Comparison of ENCODE assay signal across 11 cellular contexts in the genomic region with DNA sequence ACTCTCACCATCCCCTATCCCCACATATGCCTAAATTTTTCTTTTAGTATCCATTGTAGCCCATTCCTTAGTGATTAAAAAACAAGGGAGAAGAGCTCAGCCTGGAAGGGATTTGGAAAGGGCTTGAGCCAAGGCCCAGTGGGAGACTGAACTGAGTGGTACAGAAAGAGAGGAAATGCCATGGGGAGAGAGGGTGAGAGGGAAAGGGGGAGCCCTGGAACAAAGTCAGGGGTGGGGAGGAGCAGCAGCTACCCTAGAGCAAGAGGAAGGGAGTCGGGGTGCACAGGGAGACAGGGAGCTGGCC. TPM values are rescaled to one million over a fixed set of nuclear protein-coding genes. Genes with fewer than 3 reads are reported as not detected.
A peak's percentile ranks its signal among the peaks of the same experiment; 100 is the strongest.
DNase-seq lines count a peak whose midpoint lies in the region; ATAC-seq and TF ChIP-seq lines count a peak whose summit lies in the region.
"Had no signal": no experiment of that assay in that cellular context is flagged by ENCODE, and none has a peak within 500 bp of the region (broad histone marks: within the 10 kb centered on the region; RNA-seq: fewer than 3 reads in every experiment).

No MANE protein-coding gene starts in this region.

- peaks cover 50% of the 10 kb centered on the region for H3K4me1 Mint-ChIP-seq in activated CD4-positive, alpha-beta T cell treated with anti-CD3 and anti-CD28 coated beads, Interleukin-2, amount 10 ng/mL, durations not matched to agents 24 days and 14 days
- H3K4me1 Mint-ChIP-seq in activated CD4-positive, alpha-beta T cell treated with anti-CD3 and anti-CD28 coated beads for 36 hours, result peaks cover 44% of the 10 kb centered on the region
- peaks cover 65% of the 10 kb centered on the region for H3K4me1 Mint-ChIP-seq in memory B cell

- H3K4me3 Mint-ChIP-seq in activated CD4-positive, alpha-beta T cell treated with anti-CD3 and anti-CD28 coated beads, Interleukin-2, amount 10 ng/mL, durations not matched to agents 24 days and 14 days, result peak overlapping the region; percentile 69
- H3K4me3 Mint-ChIP-seq in activated CD4-positive, alpha-beta T cell treated with anti-CD3 and anti-CD28 coated beads for 36 hours, result no peak overlapping the region
- peak overlapping the region; percentile 53 for H3K4me3 Mint-ChIP-seq in memory B cell

- peak overlapping the region; percentile 88 to 94 (median 93) for H3K27ac ChIP-seq in body of pancreas
- H3K27ac ChIP-seq in tibial nerve, result peak overlapping the region; percentile 96 to 99 (median 98)

- H3K36me3 ChIP-seq in body of pancreas (replicated peaks in 1 of 2; ENCODE audit: insufficient read depth in 1 of 2, low read depth in 2 of 2) (no peaks in the 10 kb centered on the region), tibial nerve (peaks cover 0 to 30% (median 0%) of the 10 kb centered on the region in 3 donors)

- DNase-seq in activated CD4-positive, alpha-beta T cell treated with anti-CD3 and anti-CD28 coated beads, Interleukin-2, amount 10 ng/mL, durations not matched to agents 24 days and 14 days, result no peak
- no peak for DNase-seq in activated CD4-positive, alpha-beta T cell treated with anti-CD3 and anti-CD28 coated beads for 36 hours
- DNase-seq in body of pancreas (no peak), memory B cell (ENCODE audit: low spot score in 2 of 2) (no peak), tibial nerve (ENCODE audit: low spot score in 2 of 2) (no peak), putamen (ENCODE audit: low spot score) (no peak)
- DNase-seq: COR-L47, cortex of kidney had no signal

- POLR2A ChIA-PET in activated CD4-positive, alpha-beta T cell treated with anti-CD3 and anti-CD28 coated beads for 36 hours (lab: Charles Lee), result interaction anchor here (0.9 to 1.4 kb wide), 2 partner anchors 14 to 19 kb away, joined by 4 to 5 read pairs; a partner anchor contains a TSS

- TF ChIP-seq POLR2A in body of pancreas (IDR thresholded peaks at IDR 0.05) (no peak), tibial nerve (IDR thresholded peaks at IDR 0.05) (no peak)

- H3K4me1 ChIP-seq in body of pancreas (peaks cover 44% of the 10 kb centered on the region), tibial nerve (peaks cover 3 to 50% (median 36%) of the 10 kb centered on the region in 4 donors)

- no peak for ATAC-seq in activated CD4-positive, alpha-beta T cell treated with anti-CD3 and anti-CD28 coated beads for 36 hours
- no peak for ATAC-seq in body of pancreas
- no peak for ATAC-seq in memory B cell (ENCODE audit: low read depth)
- ATAC-seq in GM21825 (IDR thresholded peaks at IDR 0.05; ENCODE audit: unreplicated experiment), result no peak
- no peak for ATAC-seq in GM18858 (IDR thresholded peaks at IDR 0.05; ENCODE audit: unreplicated experiment)

- H3K27me3 ChIP-seq in body of pancreas (no peaks in the 10 kb centered on the region), tibial nerve (no peaks in the 10 kb centered on the region)

- no peak for TF ChIP-seq EP300 in tibial nerve (IDR thresholded peaks at IDR 0.05)

- no peaks in the 10 kb centered on the region for H3K27me3 Mint-ChIP-seq in activated CD4-positive, alpha-beta T cell treated with anti-CD3 and anti-CD28 coated beads, Interleukin-2, amount 10 ng/mL, durations not matched to agents 24 days and 14 days
- H3K27me3 Mint-ChIP-seq in activated CD4-positive, alpha-beta T cell treated with anti-CD3 and anti-CD28 coated beads for 36 hours, result no peaks in the 10 kb centered on the region
- no peaks in the 10 kb centered on the region for H3K27me3 Mint-ChIP-seq in memory B cell

- intact Hi-C loops in activated CD4-positive, alpha-beta T cell treated with anti-CD3 and anti-CD28 coated beads, Interleukin-2, amount 10 ng/mL, durations not matched to agents 24 days and 14 days (cut with micrococcal nuclease), result loop anchor here (2.0 kb wide), 1 partner anchor 184 kb away; a partner anchor contains a TSS
- intact Hi-C loops in activated CD4-positive, alpha-beta T cell treated with anti-CD3 and anti-CD28 coated beads for 36 hours (cut with DNase I, micrococcal nuclease), result loop anchor here in 1 of 2 experiments (2.0 kb wide), 2 partner anchors 20 to 40 kb away; a partner anchor contains a TSS
- intact Hi-C loops in body of pancreas (cut with DNase I), result no loop called here

- WGBS in body of pancreas, 2 donors, result 33 to 50% methylated on average over 1 of the region's 1 CpG
- WGBS in tibial nerve, 2 donors, result 0 to 13% methylated on average over 1 of the region's 1 CpG

- H3K4me3 ChIP-seq in body of pancreas, result no peak overlapping the region
- H3K4me3 ChIP-seq in tibial nerve, result peak overlapping the region in 1 of 4 donors; percentile 96

- no peaks in the 10 kb centered on the region for H3K9me3 Mint-ChIP-seq in activated CD4-positive, alpha-beta T cell treated with anti-CD3 and anti-CD28 coated beads, Interleukin-2, amount 10 ng/mL, durations not matched to agents 24 days and 14 days
- H3K9me3 Mint-ChIP-seq in activated CD4-positive, alpha-beta T cell treated with anti-CD3 and anti-CD28 coated beads for 36 hours (ENCODE audit: low read depth), result no peaks in the 10 kb centered on the region
- H3K9me3 Mint-ChIP-seq in memory B cell, result no peaks in the 10 kb centered on the region

- H3K27ac Mint-ChIP-seq in activated CD4-positive, alpha-beta T cell treated with anti-CD3 and anti-CD28 coated beads, Interleukin-2, amount 10 ng/mL, durations not matched to agents 24 days and 14 days, result peak overlapping the region; percentile 59
- H3K27ac Mint-ChIP-seq in activated CD4-positive, alpha-beta T cell treated with anti-CD3 and anti-CD28 coated beads for 36 hours, result no peak overlapping the region
- H3K27ac Mint-ChIP-seq in memory B cell, result peak overlapping the region; percentile 9

- no peaks in the 10 kb centered on the region for H3K9me3 ChIP-seq in body of pancreas
- H3K9me3 ChIP-seq in tibial nerve, result no peaks in the 10 kb centered on the region

- no peak for TF ChIP-seq CTCF in body of pancreas (IDR thresholded peaks at IDR 0.05)
- no peak for TF ChIP-seq CTCF in tibial nerve (IDR thresholded peaks at IDR 0.05)

- CTCF ChIA-PET in activated CD4-positive, alpha-beta T cell treated with anti-CD3 and anti-CD28 coated beads for 36 hours (lab: Charles Lee), result interaction anchor here (0.6 to 7.4 kb wide), 23 partner anchors 9 to 1739 kb away, joined by 3 to 59 read pairs (median 3); a partner anchor contains a TSS

- H3K36me3 Mint-ChIP-seq in activated CD4-positive, alpha-beta T cell treated with anti-CD3 and anti-CD28 coated beads, Interleukin-2, amount 10 ng/mL, durations not matched to agents 24 days and 14 days (ENCODE audit: low read depth), result peaks cover 39% of the 10 kb centered on the region
- H3K36me3 Mint-ChIP-seq in activated CD4-positive, alpha-beta T cell treated with anti-CD3 and anti-CD28 coated beads for 36 hours (ENCODE audit: low read depth), result peaks cover 26% of the 10 kb centered on the region
- H3K36me3 Mint-ChIP-seq in memory B cell, result no peaks in the 10 kb centered on the region

RNA-seq across cellular contexts. Expression of a gene that starts 2.6 kb away (rescaled TPM):
- total RNA-seq in activated CD4-positive, alpha-beta T cell treated with anti-CD3 and anti-CD28 coated beads, Interleukin-2, amount 10 ng/mL, durations not matched to agents 24 days and 14 days, result 61.6 and 66.8 TPM in 2 replicates
- total RNA-seq in activated CD4-positive, alpha-beta T cell treated with anti-CD3 and anti-CD28 coated beads for 36 hours, result 10 to 100 TPM; 32.2 to 32.4 TPM
- total RNA-seq in body of pancreas (10 to 100 TPM; 36.1 to 86.7 TPM), tibial nerve (100 to 1,000 TPM in 3 of 4 donors, 10 to 100 TPM in 1; 92.2 to 260 (median 123) TPM)

RNA-seq across cellular contexts. Expression of a gene that starts 10.8 kb away (rescaled TPM):
- total RNA-seq in activated CD4-positive, alpha-beta T cell treated with anti-CD3 and anti-CD28 coated beads, Interleukin-2, amount 10 ng/mL, durations not matched to agents 24 days and 14 days, result 202 and 206 TPM in 2 replicates
- 100 to 1,000 TPM; 301 to 317 TPM for total RNA-seq in activated CD4-positive, alpha-beta T cell treated with anti-CD3 and anti-CD28 coated beads for 36 hours
- 10 to 100 TPM in 1 of 2 donors, 1 to 10 TPM in 1; 4.4 to 11.9 TPM for total RNA-seq in body of pancreas
- 10 to 100 TPM; 14.0 to 25.8 (median 15.9) TPM for total RNA-seq in tibial nerve

RNA-seq across cellular contexts. Expression of a gene that starts 18.4 kb away (rescaled TPM):
- not detected in 2 replicates for total RNA-seq in activated CD4-positive, alpha-beta T cell treated with anti-CD3 and anti-CD28 coated beads, Interleukin-2, amount 10 ng/mL, durations not matched to agents 24 days and 14 days
- not detected for total RNA-seq in activated CD4-positive, alpha-beta T cell treated with anti-CD3 and anti-CD28 coated beads for 36 hours
- total RNA-seq in body of pancreas (not detected), tibial nerve (not detected)
- total RNA-seq: H4 had no signal

RNA-seq across cellular contexts. Expression of a gene that starts 18.6 kb away (rescaled TPM):
- total RNA-seq in activated CD4-positive, alpha-beta T cell treated with anti-CD3 and anti-CD28 coated beads, Interleukin-2, amount 10 ng/mL, durations not matched to agents 24 days and 14 days, result 168 and 174 TPM in 2 replicates
- total RNA-seq in activated CD4-positive, alpha-beta T cell treated with anti-CD3 and anti-CD28 coated beads for 36 hours, result 100 to 1,000 TPM; 189 to 208 TPM
- total RNA-seq in body of pancreas (100 to 1,000 TPM; 219 to 302 TPM), tibial nerve (100 to 1,000 TPM; 569 to 764 (median 665) TPM)

RNA-seq across cellular contexts. Expression of a gene that starts 20.6 kb away (rescaled TPM):
- total RNA-seq in activated CD4-positive, alpha-beta T cell treated with anti-CD3 and anti-CD28 coated beads, Interleukin-2, amount 10 ng/mL, durations not matched to agents 24 days and 14 days, result 6.3 and 6.6 TPM in 2 replicates
- total RNA-seq in activated CD4-positive, alpha-beta T cell treated with anti-CD3 and anti-CD28 coated beads for 36 hours, result 1 to 10 TPM; 6.4 to 7.0 TPM
- 10 to 100 TPM in 1 of 2 donors, 1 to 10 TPM in 1; 7.0 to 21.1 TPM for total RNA-seq in body of pancreas
- 10 to 100 TPM; 11.6 to 17.2 (median 17.1) TPM for total RNA-seq in tibial nerve
